ENCODE assay signal across 23 cellular contexts in genomic region chr16:23512168-23512695, GRCh38. TPM values are rescaled to one million over a fixed set of nuclear protein-coding genes. Genes with fewer than 3 reads are reported as not detected.
DNase-seq lines count a peak whose midpoint lies in the region; ATAC-seq, FAIRE-seq and TF ChIP-seq lines count a peak whose summit lies in the region.
"Had no signal": no experiment of that assay in that cellular context is flagged by ENCODE, and none has a peak within 500 bp of the region (broad histone marks: within the 10 kb centered on the region; RNA-seq: fewer than 3 reads in every experiment).

No MANE protein-coding gene starts in this region.

- no peak overlapping the region for H3K4me3 ChIP-seq in HepG2 (replicated peaks in 1 of 3; ENCODE audit: insufficient read depth in 1 of 3, low read depth in 2 of 3, low read length in 3 of 3)
- H3K4me3 ChIP-seq in right lobe of liver = no peak overlapping the region
- no peak overlapping the region for H3K4me3 ChIP-seq in kidney (ENCODE audit: low read length in 2 of 2)
- H3K4me3 ChIP-seq: Peyer's patch, SJCRH30 had no signal

- FAIRE-seq in HepG2 (lab: Jason Lieb, UNC) (peak; percentile 36), kidney (lab: Jason Lieb, UNC) (no peak)
- FAIRE-seq: GM18507, H1 had no signal

- no peak overlapping the region for H3K4me2 ChIP-seq in HepG2 (ENCODE audit: low read depth, low read length)

- H4K20me1 ChIP-seq in HepG2 (ENCODE audit: insufficient read depth, low read length) = peaks cover 19% of the 10 kb centered on the region

- peak overlapping the region; percentile 31 for H3K27ac ChIP-seq in HepG2 (ENCODE audit: extremely low read length, insufficient read depth, low read length)
- no peak overlapping the region for H3K27ac ChIP-seq in right lobe of liver
- H3K27ac ChIP-seq in kidney (ENCODE audit: low read depth in 2 of 2, low read length in 2 of 2) = peak overlapping the region; percentile 0 to 36
- H3K27ac ChIP-seq: Peyer's patch, SJCRH30 had no signal

- no peak overlapping the region for H3K27ac Mint-ChIP-seq in type B pancreatic cell

- no peak for TF ChIP-seq POLR2A in HepG2 (IDR thresholded peaks at IDR 0.05; ENCODE audit: insufficient read depth in 1 of 2, low read depth in 2 of 2, low read length in 2 of 2)
- no peak for TF ChIP-seq POLR2A in right lobe of liver (IDR thresholded peaks at IDR 0.05)

- CTCF ChIA-PET in HepG2 (lab: Yijun Ruan, JAX; ENCODE audit: low intra/inter-chr PET ratio, low total read pairs) = no interaction called here

- no peak overlapping the region for H2AFZ ChIP-seq in HepG2 (ENCODE audit: low read length)

- WGBS in HepG2 (ENCODE audit: low lambda C conversion rate) = 41% methylated on average over 4 of the region's 4 CpGs
- WGBS in right lobe of liver (ENCODE audit: insufficient coverage, low coverage, low lambda C conversion rate, missing lambda C conversion rate) = 89% methylated on average over 4 of the region's 4 CpGs

- H3K9ac ChIP-seq in HepG2 (ENCODE audit: insufficient read depth, low read depth, low read length) (no peak overlapping the region), kidney (ENCODE audit: low read length in 2 of 2) (no peak overlapping the region)

- BruUV-seq in HepG2 (replicated peaks; lab: Mats Ljungman, UMichigan) = no TSS peak

- peaks cover 29% of the 10 kb centered on the region for H3K79me2 ChIP-seq in HepG2 (ENCODE audit: insufficient read depth, low read length)

- H3K36me3 ChIP-seq in HepG2 (replicated peaks in 1 of 2; ENCODE audit: control insufficient read depth in 1 of 2, insufficient read depth in 2 of 2, low read length in 2 of 2) = 0 out of 5 replicates have a peak, but pooled peaks cover 0 to 4% of the 10 kb centered on the region in 2 experiments
- no peaks in the 10 kb centered on the region for H3K36me3 ChIP-seq in right lobe of liver
- H3K36me3 ChIP-seq in kidney (ENCODE audit: control insufficient read depth in 1 of 2, insufficient read depth in 2 of 2, low read length in 2 of 2) = no peaks in the 10 kb centered on the region
- H3K36me3 ChIP-seq: Peyer's patch, SJCRH30 had no signal

- H3K4me1 ChIP-seq in HepG2 (ENCODE audit: insufficient read depth, low read length) (peaks cover 57% of the 10 kb centered on the region), right lobe of liver (no peaks in the 10 kb centered on the region), kidney (ENCODE audit: control insufficient read depth in 1 of 2, insufficient read depth in 1 of 2, low read depth in 1 of 2, low read length in 2 of 2) (peaks cover 0 to 12% of the 10 kb centered on the region in 2 donors)
- H3K4me1 ChIP-seq: BE2C, SJCRH30 had no signal

- peaks cover 4% of the 10 kb centered on the region for H3K9me3 Mint-ChIP-seq in type B pancreatic cell

- DNase-seq in HepG2 (ENCODE audit: low spot score) (peak; percentile 51), right lobe of liver (no peak), OCI-M1 (lab: John Stamatoyannopoulos, UW) (peak; percentile 4), kidney (peak; percentile 16), type B pancreatic cell (ENCODE audit: extremely low spot score, unreplicated experiment) (no peak), SIG-M5 (lab: John Stamatoyannopoulos, UW) (no peak), NCI-H748 treated with DMSO at 0.1 percent for 48 hours (lab: John Stamatoyannopoulos, UW) (no peak)
- DNase-seq in activated CD4-positive, alpha-beta T cell treated with anti-CD3 and anti-CD28 coated beads for 4 hours = no peak
- DNase-seq: BE2C, COR-L47, DMS 273 treated with DMSO at 0.1 percent for 48 hours, GDM1, MV-4-11, NCI-H1694, NCI-H2081, NCI-H2171 treated with DMSO at 0.1 percent for 48 hours, NCI-H446, NCI-H526, Peyer's patch, SJCRH30 had no signal

- TF ChIP-seq CTCF in HepG2 (CRISPR knock-in tag; IDR thresholded peaks at IDR 0.05) (no peak), right lobe of liver (IDR thresholded peaks at IDR 0.05) (no peak), kidney (IDR thresholded peaks at IDR 0.05; ENCODE audit: borderline replicate concordance, extremely low read depth, insufficient read depth) (no peak), type B pancreatic cell (conservative IDR thresholded peaks at IDR 0.05) (no peak)

- in situ Hi-C loops in HepG2 (cut with HindIII; ENCODE audit: extremely low pct_ligation_motif_present, low pct_unique_long_range_greater_than_20kb) = no loop called here

- H3K36me3 Mint-ChIP-seq in type B pancreatic cell = peaks cover 10% of the 10 kb centered on the region

- ATAC-seq in HepG2 = peak; percentile 26
- no peak for ATAC-seq in right lobe of liver
- ATAC-seq: HCT116 had no signal

- H3K27me3 Mint-ChIP-seq in type B pancreatic cell = no peaks in the 10 kb centered on the region

- TF ChIP-seq RAD21 in HepG2 (CRISPR knock-in tag; IDR thresholded peaks at IDR 0.05) = no peak

- peaks cover 15% of the 10 kb centered on the region for H3K4me1 Mint-ChIP-seq in type B pancreatic cell (ENCODE audit: unreplicated experiment)

- intact Hi-C loops in HepG2 (cut with micrococcal nuclease; ENCODE audit: unreplicated experiment) (no loop called here), right lobe of liver (cut with DNase I) (no loop called here), kidney (cut with DNase I) (no loop called here)

- POLR2A ChIA-PET in HepG2 (lab: Yijun Ruan, JAX) = interaction anchor here (2.4 to 3.1 kb wide), 2 partner anchors 27 to 45 kb away, joined by 7 to 18 read pairs; partner anchors contain the start of genes EARS2 and UBFD1

- H3K9me3 ChIP-seq in HepG2 (ENCODE audit: low read length) (no peaks in the 10 kb centered on the region), right lobe of liver (no peaks in the 10 kb centered on the region), kidney (ENCODE audit: control insufficient read depth in 1 of 2, low read length in 2 of 2) (no peaks in the 10 kb centered on the region)
- H3K9me3 ChIP-seq: BE2C, Peyer's patch, SJCRH30 had no signal

- no peak for TF ChIP-seq EP300 in HepG2 (IDR thresholded peaks at IDR 0.05; ENCODE audit: low read depth in 2 of 2, low read length in 2 of 2)
- no peak for TF ChIP-seq EP300 in HepG2 (CRISPR knock-in tag; IDR thresholded peaks at IDR 0.05; ENCODE audit: borderline replicate concordance)

- H3K4me3 Mint-ChIP-seq in type B pancreatic cell = peak overlapping the region; percentile 65

- no peaks in the 10 kb centered on the region; a peak in 1 of 5 replicates for H3K27me3 ChIP-seq in HepG2 (ENCODE audit: control insufficient read depth in 1 of 2, insufficient read depth in 2 of 2, low read length in 2 of 2)
- no peaks in the 10 kb centered on the region for H3K27me3 ChIP-seq in right lobe of liver
- H3K27me3 ChIP-seq: BE2C, Peyer's patch, SJCRH30 had no signal

RNA-seq across cellular contexts. Expression of gene GGA2, which starts 1.9 kb away (rescaled TPM):
- total RNA-seq in HepG2 (2016; rRNA removed; fragmentation: Illumina TruSeq; extraction: Trizol) (69.8 and 93.1 TPM in 2 replicates), right lobe of liver (10 to 100 TPM; 19.2 to 31.7 (median 27.8) TPM), kidney (79.9 TPM), type B pancreatic cell (ENCODE audit: low replicate concordance) (63.3 and 105 TPM in 2 replicates)
- total RNA-seq in HepG2 (2016; cell fraction: cytosol; rRNA removed; fragmentation: Illumina TruSeq; extraction: Trizol; ENCODE audit: low read depth) = 52.6 and 57.4 TPM in 2 replicates
- total RNA-seq in HepG2 (2016; cell fraction: insoluble cytoplasmic fraction; rRNA removed; fragmentation: Illumina TruSeq; extraction: Trizol) = 76.8 and 80.6 TPM in 2 replicates
- 41.5 and 45.8 TPM in 2 replicates for total RNA-seq in HepG2 (2016; cell fraction: membrane; rRNA removed; fragmentation: Illumina TruSeq; extraction: Trizol)
- total RNA-seq in HepG2 (2016; cell fraction: nucleus; rRNA removed; fragmentation: Illumina TruSeq; extraction: Trizol) = 84.5 and 97.4 TPM in 2 replicates
- polyA plus RNA-seq in HepG2 (2011; rRNA removed) (51.5 and 52.3 TPM in 2 replicates), kidney (ENCODE audit: insufficient read depth, low read depth, low replicate concordance) (43.5 TPM)
- polyA plus RNA-seq in HepG2 (2011; cell fraction: cytosol; rRNA removed) = 25.4 and 28.7 TPM in 2 replicates
- 184 and 204 TPM in 2 replicates for polyA plus RNA-seq in HepG2 (2011; cell fraction: nucleus; rRNA removed)
- 70.4 and 97.1 TPM in 2 replicates for polyA plus RNA-seq in HepG2 (2012)
- 4.7 and 5.8 TPM in 2 replicates for polyA plus RNA-seq in HepG2 (2016; cell fraction: cytosol; fragmentation: Illumina TruSeq; extraction: Trizol; ENCODE audit: low read depth)
- polyA plus RNA-seq in HepG2 (2016; cell fraction: insoluble cytoplasmic fraction; fragmentation: Illumina TruSeq; extraction: Trizol; ENCODE audit: low read depth) = 87.5 and 99.8 TPM in 2 replicates
- polyA plus RNA-seq in HepG2 (2016; cell fraction: membrane; fragmentation: Illumina TruSeq; extraction: Trizol; ENCODE audit: low read depth) = 11.1 and 11.7 TPM in 2 replicates
- polyA plus RNA-seq in HepG2 (2016; cell fraction: nucleus; fragmentation: Illumina TruSeq; extraction: Trizol; ENCODE audit: insufficient read depth, low read depth) = 238 and 249 TPM in 2 replicates
- polyA minus RNA-seq in HepG2 (2011; rRNA and poly(A)+ RNA removed; ENCODE audit: low replicate concordance) = 58.5 and 111 TPM in 2 replicates
- polyA minus RNA-seq in HepG2 (2011; cell fraction: cytosol; rRNA and poly(A)+ RNA removed) = 31.9 and 47.6 TPM in 2 replicates
- 134 and 143 TPM in 2 replicates for polyA minus RNA-seq in HepG2 (2011; cell fraction: nucleus; rRNA and poly(A)+ RNA removed)

RNA-seq across cellular contexts. Expression of gene EARS2, which starts 44.9 kb away (rescaled TPM):
- 80.4 and 84.2 TPM in 2 replicates for total RNA-seq in HepG2 (2016; rRNA removed; fragmentation: Illumina TruSeq; extraction: Trizol)
- 18.1 and 20.7 TPM in 2 replicates for total RNA-seq in HepG2 (2016; cell fraction: cytosol; rRNA removed; fragmentation: Illumina TruSeq; extraction: Trizol; ENCODE audit: low read depth)
- 79.1 and 84.4 TPM in 2 replicates for total RNA-seq in HepG2 (2016; cell fraction: insoluble cytoplasmic fraction; rRNA removed; fragmentation: Illumina TruSeq; extraction: Trizol)
- total RNA-seq in HepG2 (2016; cell fraction: membrane; rRNA removed; fragmentation: Illumina TruSeq; extraction: Trizol) = 44.8 and 49.7 TPM in 2 replicates
- 64.8 and 79.0 TPM in 2 replicates for total RNA-seq in HepG2 (2016; cell fraction: nucleus; rRNA removed; fragmentation: Illumina TruSeq; extraction: Trizol)
- 49.4 and 54.7 TPM in 2 replicates for polyA plus RNA-seq in HepG2 (2011; rRNA removed)
- 41.5 and 46.7 TPM in 2 replicates for polyA plus RNA-seq in HepG2 (2011; cell fraction: cytosol; rRNA removed)
- polyA plus RNA-seq in HepG2 (2011; cell fraction: nucleus; rRNA removed) = 131 and 162 TPM in 2 replicates
- polyA plus RNA-seq in HepG2 (2012) = 27.0 and 35.2 TPM in 2 replicates
- 8.2 and 10.2 TPM in 2 replicates for polyA plus RNA-seq in HepG2 (2016; cell fraction: cytosol; fragmentation: Illumina TruSeq; extraction: Trizol; ENCODE audit: low read depth)
- polyA plus RNA-seq in HepG2 (2016; cell fraction: insoluble cytoplasmic fraction; fragmentation: Illumina TruSeq; extraction: Trizol; ENCODE audit: low read depth) = 69.7 and 75.5 TPM in 2 replicates
- polyA plus RNA-seq in HepG2 (2016; cell fraction: membrane; fragmentation: Illumina TruSeq; extraction: Trizol; ENCODE audit: low read depth) = 20.9 and 22.2 TPM in 2 replicates
- polyA plus RNA-seq in HepG2 (2016; cell fraction: nucleus; fragmentation: Illumina TruSeq; extraction: Trizol; ENCODE audit: insufficient read depth, low read depth) = 59.4 and 64.9 TPM in 2 replicates
- 142 and 329 TPM in 2 replicates for polyA minus RNA-seq in HepG2 (2011; rRNA and poly(A)+ RNA removed; ENCODE audit: low replicate concordance)
- 36.3 and 43.7 TPM in 2 replicates for polyA minus RNA-seq in HepG2 (2011; cell fraction: cytosol; rRNA and poly(A)+ RNA removed)
- 112 and 117 TPM in 2 replicates for polyA minus RNA-seq in HepG2 (2011; cell fraction: nucleus; rRNA and poly(A)+ RNA removed)
- 10 to 100 TPM; 14.9 to 47.7 (median 15.9) TPM for total RNA-seq in right lobe of liver
- 21.6 TPM for total RNA-seq in kidney
- 30.4 TPM for polyA plus RNA-seq in kidney (ENCODE audit: insufficient read depth, low read depth, low replicate concordance)
- total RNA-seq in type B pancreatic cell (ENCODE audit: low replicate concordance) = 24.4 and 25.3 TPM in 2 replicates

RNA-seq across cellular contexts. Expression of gene UBFD1, which starts 45.3 kb away (rescaled TPM):
- total RNA-seq in HepG2 (2016; rRNA removed; fragmentation: Illumina TruSeq; extraction: Trizol) = 111 and 142 TPM in 2 replicates
- total RNA-seq in HepG2 (2016; cell fraction: cytosol; rRNA removed; fragmentation: Illumina TruSeq; extraction: Trizol; ENCODE audit: low read depth) = 27.2 and 33.8 TPM in 2 replicates
- 112 and 143 TPM in 2 replicates for total RNA-seq in HepG2 (2016; cell fraction: insoluble cytoplasmic fraction; rRNA removed; fragmentation: Illumina TruSeq; extraction: Trizol)
- total RNA-seq in HepG2 (2016; cell fraction: membrane; rRNA removed; fragmentation: Illumina TruSeq; extraction: Trizol) = 46.0 and 47.2 TPM in 2 replicates
- total RNA-seq in HepG2 (2016; cell fraction: nucleus; rRNA removed; fragmentation: Illumina TruSeq; extraction: Trizol) = 80.6 and 99.3 TPM in 2 replicates
- polyA plus RNA-seq in HepG2 (2011; rRNA removed) = 97.6 and 100 TPM in 2 replicates
- polyA plus RNA-seq in HepG2 (2011; cell fraction: cytosol; rRNA removed) = 98.1 and 112 TPM in 2 replicates
- 129 and 137 TPM in 2 replicates for polyA plus RNA-seq in HepG2 (2011; cell fraction: nucleus; rRNA removed)
- polyA plus RNA-seq in HepG2 (2012) = 83.8 and 88.4 TPM in 2 replicates
- 31.2 and 32.8 TPM in 2 replicates for polyA plus RNA-seq in HepG2 (2016; cell fraction: cytosol; fragmentation: Illumina TruSeq; extraction: Trizol; ENCODE audit: low read depth)
- 119 and 123 TPM in 2 replicates for polyA plus RNA-seq in HepG2 (2016; cell fraction: insoluble cytoplasmic fraction; fragmentation: Illumina TruSeq; extraction: Trizol; ENCODE audit: low read depth)
- 30.0 and 32.3 TPM in 2 replicates for polyA plus RNA-seq in HepG2 (2016; cell fraction: membrane; fragmentation: Illumina TruSeq; extraction: Trizol; ENCODE audit: low read depth)
- polyA plus RNA-seq in HepG2 (2016; cell fraction: nucleus; fragmentation: Illumina TruSeq; extraction: Trizol; ENCODE audit: insufficient read depth, low read depth) = 89.9 and 95.2 TPM in 2 replicates
- 49.6 and 117 TPM in 2 replicates for polyA minus RNA-seq in HepG2 (2011; rRNA and poly(A)+ RNA removed; ENCODE audit: low replicate concordance)
- polyA minus RNA-seq in HepG2 (2011; cell fraction: cytosol; rRNA and poly(A)+ RNA removed) = 61.7 and 68.8 TPM in 2 replicates
- polyA minus RNA-seq in HepG2 (2011; cell fraction: nucleus; rRNA and poly(A)+ RNA removed) = 155 and 167 TPM in 2 replicates
- total RNA-seq in right lobe of liver = 10 to 100 TPM; 27.6 to 50.5 (median 37.4) TPM
- total RNA-seq in kidney = 52.8 TPM
- 20.8 TPM for polyA plus RNA-seq in kidney (ENCODE audit: insufficient read depth, low read depth, low replicate concordance)
- total RNA-seq in type B pancreatic cell (ENCODE audit: low replicate concordance) = 91.9 and 97.6 TPM in 2 replicates

RNA-seq across cellular contexts. Expression of gene COG7, which starts 59.2 kb away (rescaled TPM):
- total RNA-seq in HepG2 (2016; rRNA removed; fragmentation: Illumina TruSeq; extraction: Trizol) = 12.6 and 15.4 TPM in 2 replicates
- 9.2 and 9.5 TPM in 2 replicates for total RNA-seq in HepG2 (2016; cell fraction: cytosol; rRNA removed; fragmentation: Illumina TruSeq; extraction: Trizol; ENCODE audit: low read depth)
- 14.1 and 14.7 TPM in 2 replicates for total RNA-seq in HepG2 (2016; cell fraction: insoluble cytoplasmic fraction; rRNA removed; fragmentation: Illumina TruSeq; extraction: Trizol)
- 8.1 and 9.4 TPM in 2 replicates for total RNA-seq in HepG2 (2016; cell fraction: membrane; rRNA removed; fragmentation: Illumina TruSeq; extraction: Trizol)
- total RNA-seq in HepG2 (2016; cell fraction: nucleus; rRNA removed; fragmentation: Illumina TruSeq; extraction: Trizol) = 16.3 and 18.0 TPM in 2 replicates
- 51.0 and 54.5 TPM in 2 replicates for polyA plus RNA-seq in HepG2 (2011; rRNA removed)
- polyA plus RNA-seq in HepG2 (2011; cell fraction: cytosol; rRNA removed) = 32.5 and 55.6 TPM in 2 replicates
- polyA plus RNA-seq in HepG2 (2011; cell fraction: nucleus; rRNA removed) = 105 and 118 TPM in 2 replicates
- 18.4 and 20.0 TPM in 2 replicates for polyA plus RNA-seq in HepG2 (2012)
- 1.5 and 2.3 TPM in 2 replicates for polyA plus RNA-seq in HepG2 (2016; cell fraction: cytosol; fragmentation: Illumina TruSeq; extraction: Trizol; ENCODE audit: low read depth)
- polyA plus RNA-seq in HepG2 (2016; cell fraction: insoluble cytoplasmic fraction; fragmentation: Illumina TruSeq; extraction: Trizol; ENCODE audit: low read depth) = 22.3 and 23.7 TPM in 2 replicates
- 3.7 and 4.9 TPM in 2 replicates for polyA plus RNA-seq in HepG2 (2016; cell fraction: membrane; fragmentation: Illumina TruSeq; extraction: Trizol; ENCODE audit: low read depth)
- polyA plus RNA-seq in HepG2 (2016; cell fraction: nucleus; fragmentation: Illumina TruSeq; extraction: Trizol; ENCODE audit: insufficient read depth, low read depth) = 47.6 and 49.5 TPM in 2 replicates
- polyA minus RNA-seq in HepG2 (2011; rRNA and poly(A)+ RNA removed; ENCODE audit: low replicate concordance) = 44.8 and 70.9 TPM in 2 replicates
- 14.6 and 17.4 TPM in 2 replicates for polyA minus RNA-seq in HepG2 (2011; cell fraction: cytosol; rRNA and poly(A)+ RNA removed)
- polyA minus RNA-seq in HepG2 (2011; cell fraction: nucleus; rRNA and poly(A)+ RNA removed) = 42.8 and 50.6 TPM in 2 replicates
- total RNA-seq in right lobe of liver = 10 to 100 TPM in 1 of 6 experiments, 1 to 10 TPM in 5; 7.5 to 11.2 (median 8.4) TPM
- total RNA-seq in kidney = 25.2 TPM
- 27.0 TPM for polyA plus RNA-seq in kidney (ENCODE audit: insufficient read depth, low read depth, low replicate concordance)
- 24.0 and 29.3 TPM in 2 replicates for total RNA-seq in type B pancreatic cell (ENCODE audit: low replicate concordance)

Comparison
In these comparisons a context has a peak if more than half of its experiments do, and no peak if none do; other contexts are left out.
1. DNase-seq: peak in HepG2 (single experiment), OCI-M1 (single experiment) and kidney (single experiment); none in right lobe of liver (0 of 3), type B pancreatic cell (single experiment), activated CD4-positive, alpha-beta T cell treated with anti-CD3 and anti-CD28 coated beads for 4 hours (0 of 2), SIG-M5 (single experiment) and NCI-H748 treated with DMSO at 0.1 percent for 48 hours (single experiment).
2. H3K27ac ChIP-seq: peak in HepG2 (single experiment) and kidney (2 of 2); none in right lobe of liver (0 of 3).